ENCODE assay signal across 19 cellular contexts in the genomic region with DNA sequence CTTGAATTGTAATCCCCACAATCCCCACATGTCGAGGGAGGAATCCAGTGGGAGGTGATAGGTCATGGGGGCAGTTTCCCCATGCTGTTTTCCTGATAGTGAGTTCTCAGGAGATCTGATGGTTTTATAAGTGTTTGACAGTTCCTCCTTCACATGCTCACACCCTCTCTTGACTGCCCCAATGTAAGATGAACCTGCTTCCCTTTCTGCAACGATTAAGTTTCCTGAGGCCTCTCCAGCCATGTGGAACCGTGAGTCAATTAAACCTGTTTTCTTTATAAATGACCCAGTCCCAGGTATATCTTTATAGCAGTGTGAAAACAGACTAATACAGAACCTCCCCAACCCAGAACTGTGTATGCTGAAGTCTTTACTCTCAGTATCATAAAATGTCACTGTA.
"Had no signal": no experiment of that assay in that cellular context is flagged by ENCODE, and none has a peak within 500 bp of the region (broad histone marks: within the 10 kb centered on the region; RNA-seq: fewer than 3 reads in every experiment).

No MANE protein-coding gene starts in this region.

- H3K36me3 ChIP-seq: esophagus squamous epithelium, gastrocnemius medialis, left lung, thyroid gland, upper lobe of right lung had no signal

- DNase-seq: activated gamma-delta T cell treated with Interleukin-2 at 50 U/mL for 16 hours; activated T-cell treated with anti-CD3 and anti-CD28 coated beads, Interleukin-2, amount 50 U/mL, for 1 hour; aorta; esophagus squamous epithelium; gastrocnemius medialis; head of caudate nucleus; islet precursor cell; left lung; naive thymus-derived CD8-positive, alpha-beta T cell; substantia nigra; T-helper 9 cell; thyroid gland; upper lobe of right lung had no signal

- ATAC-seq: activated naive CD4-positive, alpha-beta T cell treated with anti-CD3 and anti-CD28 coated beads, Interleukin-2, amount 50 U/mL, for 72 hours; gastrocnemius medialis; left lung; naive thymus-derived CD8-positive, alpha-beta T cell; upper lobe of right lung; WTC11 had no signal

- H3K4me1 ChIP-seq: gastrocnemius medialis, thyroid gland, upper lobe of right lung had no signal

- H3K4me1 Mint-ChIP-seq: brain; naive thymus-derived CD8-positive, alpha-beta T cell; WTC11 had no signal

- H3K27ac ChIP-seq: gastrocnemius medialis, left lung, thyroid gland, upper lobe of right lung had no signal

- H3K27ac Mint-ChIP-seq: activated naive CD4-positive, alpha-beta T cell treated with anti-CD3 and anti-CD28 coated beads, Interleukin-2, amount 50 U/mL, for 72 hours; naive thymus-derived CD8-positive, alpha-beta T cell; progenitor cell of endocrine pancreas; stimulated activated naive CD8-positive, alpha-beta T cell treated with anti-CD3 and anti-CD28 coated beads, Interleukin-15, Interleukin-2, amounts not matched to agents 100 ng/mL and 50 ng/mL, for 24 hours; WTC11 had no signal

- H3K27me3 ChIP-seq: esophagus squamous epithelium, gastrocnemius medialis, left lung, thyroid gland, upper lobe of right lung had no signal

- H3K9me3 ChIP-seq: esophagus squamous epithelium, gastrocnemius medialis, thyroid gland, upper lobe of right lung had no signal

- H3K4me3 ChIP-seq: esophagus squamous epithelium, gastrocnemius medialis, left lung, thyroid gland, upper lobe of right lung had no signal

- H3K36me3 Mint-ChIP-seq: activated naive CD4-positive, alpha-beta T cell treated with anti-CD3 and anti-CD28 coated beads, Interleukin-2, amount 50 U/mL, for 72 hours; WTC11 had no signal

- H3K27me3 Mint-ChIP-seq: progenitor cell of endocrine pancreas; stimulated activated naive CD8-positive, alpha-beta T cell treated with anti-CD3 and anti-CD28 coated beads, Interleukin-15, Interleukin-2, amounts not matched to agents 100 ng/mL and 50 ng/mL, for 24 hours had no signal

- H3K4me3 Mint-ChIP-seq: brain; naive thymus-derived CD8-positive, alpha-beta T cell; stimulated activated naive CD8-positive, alpha-beta T cell treated with anti-CD3 and anti-CD28 coated beads, Interleukin-15, Interleukin-2, amounts not matched to agents 100 ng/mL and 50 ng/mL, for 24 hours; WTC11 had no signal

- FAIRE-seq: endometrium had no signal
